In genomic region chr6:7341989-7342742, GRCh38 we compare ENCODE assay signal across 12 cellular contexts. TPM values are rescaled to one million over a fixed set of nuclear protein-coding genes. Genes with fewer than 3 reads are reported as not detected.
DNase-seq lines count a peak whose midpoint lies in the region; ATAC-seq, FAIRE-seq and TF ChIP-seq lines count a peak whose summit lies in the region.
"Had no signal": no experiment of that assay in that cellular context is flagged by ENCODE, and none has a peak within 500 bp of the region (broad histone marks: within the 10 kb centered on the region; RNA-seq: fewer than 3 reads in every experiment).

No MANE protein-coding gene starts in this region.

- H3K4me3 Mint-ChIP-seq in progenitor cell of endocrine pancreas (ENCODE audit: low read depth): no peak overlapping the region

- H3K4me2 ChIP-seq in MM.1S (ENCODE audit: low read depth, low read length): no peak overlapping the region

- no peaks in the 10 kb centered on the region for H3K9me2 ChIP-seq in MM.1S (replicated peaks; ENCODE audit: insufficient read depth, low read length)

- H3K9me3 Mint-ChIP-seq in progenitor cell of endocrine pancreas (ENCODE audit: low read depth): peaks cover 5% of the 10 kb centered on the region

- H3K9me3 ChIP-seq in BE2C (no peaks in the 10 kb centered on the region), MM.1S (replicated peaks; ENCODE audit: insufficient read depth, low read length) (no peaks in the 10 kb centered on the region)
- H3K9me3 ChIP-seq: MG63 had no signal

- no peak for TF ChIP-seq CTCF in BE2C (IDR thresholded peaks at IDR 0.05; ENCODE audit: low read depth, low read length)
- no peak for TF ChIP-seq CTCF in MM.1S (IDR thresholded peaks at IDR 0.05; ENCODE audit: low read length)
- TF ChIP-seq CTCF in bronchial epithelial cell (IDR thresholded peaks at IDR 0.05; ENCODE audit: insufficient read depth, low read length, severe bottlenecking): no peak
- no peak for TF ChIP-seq CTCF in progenitor cell of endocrine pancreas (IDR thresholded peaks at IDR 0.05; ENCODE audit: unreplicated experiment)

- H3K9ac ChIP-seq in MM.1S (ENCODE audit: low read length): no peak overlapping the region

- H3K36me3 ChIP-seq in BE2C: no peaks in the 10 kb centered on the region
- no peaks in the 10 kb centered on the region for H3K36me3 ChIP-seq in MM.1S (replicated peaks; ENCODE audit: insufficient read depth, low read length)
- no peaks in the 10 kb centered on the region for H3K36me3 ChIP-seq in bronchial epithelial cell (ENCODE audit: control insufficient read depth, insufficient read depth, low read length)
- H3K36me3 ChIP-seq: MG63 had no signal

- no peak overlapping the region for H2AFZ ChIP-seq in MM.1S (ENCODE audit: low read length)

- H3K27me3 Mint-ChIP-seq in progenitor cell of endocrine pancreas: no peaks in the 10 kb centered on the region

- FAIRE-seq in bronchial epithelial cell (lab: Jason Lieb, UNC): no peak
- FAIRE-seq: TTC549 had no signal

- H3K27me3 ChIP-seq in BE2C: no peaks in the 10 kb centered on the region
- H3K27me3 ChIP-seq in MM.1S (replicated peaks; ENCODE audit: insufficient read depth, low read length): no peaks in the 10 kb centered on the region
- H3K27me3 ChIP-seq in bronchial epithelial cell (ENCODE audit: control insufficient read depth, insufficient read depth, low read length): no peaks in the 10 kb centered on the region
- H3K27me3 ChIP-seq: MG63 had no signal

- peak; percentile 96 for ATAC-seq in GM19025 (IDR thresholded peaks at IDR 0.05; ENCODE audit: low read depth, unreplicated experiment)
- ATAC-seq in GM18870 (IDR thresholded peaks at IDR 0.05; ENCODE audit: unreplicated experiment): no peak

- DNase-seq in BE2C (peak; percentile 85), MM.1S (peak; percentile 61), bronchial epithelial cell (ENCODE audit: low read depth) (peak; percentile 23), D341Med (ENCODE audit: low spot score) (no peak), NCI-H146 treated with DMSO at 0.1 percent for 48 hours (lab: John Stamatoyannopoulos, UW; ENCODE audit: unreplicated experiment) (no peak), progenitor cell of endocrine pancreas (ENCODE audit: low spot score, unreplicated experiment) (no peak)
- DNase-seq: H7; MG63; stimulated activated CD4-positive, alpha-beta T cell treated with anti-CD3 and anti-CD28 coated beads, Interleukin-4, amount 100 ng/mL, for 24 hours had no signal

- no peaks in the 10 kb centered on the region for H3K4me1 Mint-ChIP-seq in progenitor cell of endocrine pancreas (ENCODE audit: low read depth)

- H3K36me3 Mint-ChIP-seq in progenitor cell of endocrine pancreas (ENCODE audit: insufficient read depth): no peaks in the 10 kb centered on the region

- H3F3A ChIP-seq in MM.1S (ENCODE audit: insufficient read depth, low read length): no peaks in the 10 kb centered on the region

- H4K20me1 ChIP-seq in MM.1S (ENCODE audit: insufficient read depth, low read length): no peaks in the 10 kb centered on the region

- no peaks in the 10 kb centered on the region for H3K79me2 ChIP-seq in MM.1S (ENCODE audit: low read length)

- no peak overlapping the region for H3K27ac ChIP-seq in MM.1S (ENCODE audit: low read length)

- H3K4me3 ChIP-seq in BE2C (ENCODE audit: low read depth, low read length): no peak overlapping the region
- H3K4me3 ChIP-seq in MM.1S (ENCODE audit: low read length): no peak overlapping the region
- no peak overlapping the region for H3K4me3 ChIP-seq in bronchial epithelial cell (ENCODE audit: low read depth, low read length)
- H3K4me3 ChIP-seq: MG63 had no signal

- H3K4me1 ChIP-seq in BE2C: peaks cover 10% of the 10 kb centered on the region
- H3K4me1 ChIP-seq in MM.1S (ENCODE audit: low read length): no peaks in the 10 kb centered on the region

- H3K27ac Mint-ChIP-seq in progenitor cell of endocrine pancreas: no peak overlapping the region

RNA-seq across cellular contexts. Expression of gene SSR1, which starts 29.2 kb away (rescaled TPM):
- 96.8 TPM for polyA plus RNA-seq in BE2C (2012; ENCODE audit: insufficient read depth, insufficient read length, low read depth)
- total RNA-seq in bronchial epithelial cell: 36.9 and 54.3 TPM in 2 replicates
- 112 and 113 TPM in 2 replicates for total RNA-seq in progenitor cell of endocrine pancreas

RNA-seq across cellular contexts. Expression of gene CAGE1, which starts 47.4 kb away (rescaled TPM):
- not detected for polyA plus RNA-seq in BE2C (2012; ENCODE audit: insufficient read depth, insufficient read length, low read depth)
- total RNA-seq in bronchial epithelial cell (0.13 TPM in 1 of 2 replicates, not detected in the other), progenitor cell of endocrine pancreas (not detected in 2 replicates)

RNA-seq across cellular contexts. Expression of gene RIOK1, which starts 47.4 kb away (rescaled TPM):
- polyA plus RNA-seq in BE2C (2012; ENCODE audit: insufficient read depth, insufficient read length, low read depth): 61.4 TPM
- total RNA-seq in bronchial epithelial cell: 21.9 and 25.3 TPM in 2 replicates
- 28.5 and 28.9 TPM in 2 replicates for total RNA-seq in progenitor cell of endocrine pancreas

Comparison
In these comparisons a context has a peak if more than half of its experiments do, and no peak if none do; other contexts are left out.
1. DNase-seq: peak in BE2C (single experiment), MM.1S (single experiment) and bronchial epithelial cell (single experiment); none in D341Med (single experiment), NCI-H146 treated with DMSO at 0.1 percent for 48 hours (single experiment) and progenitor cell of endocrine pancreas (single experiment).